Comparison of ENCODE assay signal across 1 cellular context in genomic region chr11:5151713-5152153, GRCh38.
A peak's percentile ranks its signal among the peaks of the same experiment; 100 is the strongest.
TF ChIP-seq lines count a peak whose summit lies in the region.

No MANE protein-coding gene starts in this region.

TF ChIP-seq in K562, 482 proteins besides CTCF, POLR2A, EP300 and RAD21 (continued from another document and continues in another):
- TF ChIP-seq TFE3 (CRISPR knock-in tag; IDR thresholded peaks at IDR 0.05) = no peak
- TF ChIP-seq MGA (IDR thresholded peaks at IDR 0.05) = peak; percentile 75
- no peak for TF ChIP-seq ZBTB26 (CRISPR knock-in tag; IDR thresholded peaks at IDR 0.05)
- no peak for TF ChIP-seq USF1 (CRISPR knock-in tag; IDR thresholded peaks at IDR 0.05)
- TF ChIP-seq ZNF408 (CRISPR knock-in tag; IDR thresholded peaks at IDR 0.05; ENCODE audit: low read depth) = no peak
- TF ChIP-seq BCL6 (CRISPR knock-in tag; IDR thresholded peaks at IDR 0.05) = no peak
- no peak for TF ChIP-seq ETV1 (tag; conservative IDR thresholded peaks at IDR 0.05; ENCODE audit: low read depth)
- no peak for TF ChIP-seq ZNF551 (CRISPR knock-in tag; IDR thresholded peaks at IDR 0.05)
- TF ChIP-seq MIER1 (IDR thresholded peaks at IDR 0.05; ENCODE audit: low read depth) = no peak; the same call in 1 of the 2 replicates
- no peak for TF ChIP-seq RFX7 (CRISPR knock-in tag; IDR thresholded peaks at IDR 0.05)
- no peak for TF ChIP-seq SIRT6 (IDR thresholded peaks at IDR 0.05; ENCODE audit: low read depth, low read length)
- TF ChIP-seq E2F1 (CRISPR knock-in tag; IDR thresholded peaks at IDR 0.05) = no peak
- TF ChIP-seq FOXK1 (CRISPR knock-in tag; IDR thresholded peaks at IDR 0.05; ENCODE audit: borderline replicate concordance) = no peak
- TF ChIP-seq HINFP (tag; conservative IDR thresholded peaks at IDR 0.05; ENCODE audit: low read depth) = no peak
- TF ChIP-seq SETDB1 (IDR thresholded peaks at IDR 0.05; ENCODE audit: low read length) = no peak
- no peak for TF ChIP-seq E2F8 (IDR thresholded peaks at IDR 0.05; ENCODE audit: low read depth, partially characterized antibody)
- TF ChIP-seq ZNF449 (CRISPR knock-in tag; IDR thresholded peaks at IDR 0.05) = 0 out of 2 replicates have a peak, but pooled peaks have one; percentile 35
- no peak; the same call in 1 of the 2 replicates for TF ChIP-seq MAFK (IDR thresholded peaks at IDR 0.05; ENCODE audit: low read length)
- no peak for TF ChIP-seq HNRNPUL1 (IDR thresholded peaks at IDR 0.05; ENCODE audit: low read length)
- no peak for TF ChIP-seq SRF (CRISPR knock-in tag; IDR thresholded peaks at IDR 0.05)
- no peak for TF ChIP-seq ATF7 (IDR thresholded peaks at IDR 0.05)
- TF ChIP-seq JUND (IDR thresholded peaks at IDR 0.05; ENCODE audit: borderline replicate concordance, low read depth, low read length) = peak; percentile 72
- peak; percentile 57; the same call in 2 of the 3 replicates for TF ChIP-seq JUND (tag; IDR thresholded peaks at IDR 0.05; ENCODE audit: borderline replicate concordance, low read depth, low read length)
- TF ChIP-seq ZNF23 (CRISPR knock-in tag; IDR thresholded peaks at IDR 0.05) = no peak
- TF ChIP-seq ILK (tag; IDR thresholded peaks at IDR 0.05; ENCODE audit: borderline replicate concordance, low read depth) = no peak
- TF ChIP-seq NFIX (CRISPR knock-in tag; IDR thresholded peaks at IDR 0.05; ENCODE audit: low read depth) = no peak
- no peak for TF ChIP-seq PCBP1 (IDR thresholded peaks at IDR 0.05; ENCODE audit: low read depth, low read length, poor library complexity, severe bottlenecking)
- TF ChIP-seq SREBF1 (IDR thresholded peaks at IDR 0.05; ENCODE audit: borderline replicate concordance, low read depth, low read length) = no peak
- no peak for TF ChIP-seq MAX (CRISPR knock-in tag; IDR thresholded peaks at IDR 0.05)
- no peak for TF ChIP-seq BRF1 (IDR thresholded peaks at IDR 0.05; ENCODE audit: borderline replicate concordance, extremely low read depth, insufficient read length)
